13 cellular contexts compared by ENCODE assay signal in the genomic region with DNA sequence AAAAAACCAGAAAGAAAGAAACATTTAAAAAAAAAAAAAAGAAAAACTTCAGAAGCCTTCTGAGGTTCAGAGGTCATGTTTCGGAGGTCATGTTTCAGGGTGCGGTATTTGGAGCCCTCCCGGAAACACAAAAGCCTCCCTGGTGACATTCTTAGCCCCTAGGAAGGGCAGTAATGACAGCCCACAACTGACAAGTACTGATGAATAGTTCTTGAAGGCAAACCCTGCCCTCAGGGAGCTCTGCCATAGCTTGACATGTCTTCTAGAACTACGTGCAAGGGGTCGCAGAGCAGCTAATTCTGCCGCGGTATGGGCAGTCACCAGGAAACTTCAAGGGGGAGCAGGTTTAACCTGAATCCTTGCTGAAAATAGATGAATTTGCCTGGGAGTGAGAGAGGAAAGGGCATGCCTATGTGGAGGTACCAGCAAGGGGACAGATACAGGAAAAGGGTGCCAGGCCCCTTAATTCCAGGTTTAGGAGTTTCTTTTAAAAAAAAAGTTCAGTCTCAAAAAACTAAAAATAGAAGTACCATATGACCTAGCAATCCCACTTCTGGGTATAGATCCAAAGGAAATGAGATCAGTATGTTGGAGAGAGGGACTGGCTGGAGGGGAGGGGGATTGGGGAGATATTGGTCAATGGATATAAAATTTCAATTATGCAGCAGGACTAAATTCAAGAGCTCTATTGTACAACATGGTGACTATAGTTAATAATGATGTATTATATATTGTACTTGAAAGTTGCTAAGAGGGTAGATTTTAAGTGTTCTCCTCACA.
DNase-seq lines count a peak whose midpoint lies in the region; ATAC-seq and TF ChIP-seq lines count a peak whose summit lies in the region.
"Had no signal": no experiment of that assay in that cellular context is flagged by ENCODE, and none has a peak within 500 bp of the region (broad histone marks: within the 10 kb centered on the region; RNA-seq: fewer than 3 reads in every experiment).

No MANE protein-coding gene starts in this region.

- H2AFZ ChIP-seq in KMS-11 (ENCODE audit: low read depth), result no peak overlapping the region

- no peak overlapping the region for H3K4me3 Mint-ChIP-seq in CD8-positive, alpha-beta T cell
- H3K4me3 Mint-ChIP-seq: activated CD8-positive, alpha-beta memory T cell treated with anti-CD3 and anti-CD28 coated beads, Interleukin-2, amount 10 ng/mL, durations not matched to agents 7 days and 5 days; immature natural killer cell had no signal

- no peaks in the 10 kb centered on the region for H3K9me3 Mint-ChIP-seq in CD8-positive, alpha-beta T cell
- H3K9me3 Mint-ChIP-seq: immature natural killer cell had no signal

- peaks cover 88% of the 10 kb centered on the region for H3K4me1 ChIP-seq in DOHH2 (ENCODE audit: control insufficient read depth, low read length)
- peaks cover 92% of the 10 kb centered on the region for H3K4me1 ChIP-seq in KMS-11 (ENCODE audit: low read depth, poor library complexity, severe bottlenecking)
- H3K4me1 ChIP-seq in CD8-positive, alpha-beta T cell (ENCODE audit: insufficient read depth, low read length), result no peaks in the 10 kb centered on the region

- no peaks in the 10 kb centered on the region for H3K4me1 Mint-ChIP-seq in CD8-positive, alpha-beta T cell (ENCODE audit: low read depth)
- H3K4me1 Mint-ChIP-seq: activated CD8-positive, alpha-beta memory T cell treated with anti-CD3 and anti-CD28 coated beads, Interleukin-2, amount 10 ng/mL, durations not matched to agents 7 days and 5 days; immature natural killer cell had no signal

- no peaks in the 10 kb centered on the region for H3K27me3 Mint-ChIP-seq in CD8-positive, alpha-beta T cell (ENCODE audit: low read depth)
- H3K27me3 Mint-ChIP-seq: activated CD8-positive, alpha-beta memory T cell treated with anti-CD3 and anti-CD28 coated beads, Interleukin-2, amount 10 ng/mL, durations not matched to agents 7 days and 5 days had no signal

- H3K4me3 ChIP-seq in DOHH2 (ENCODE audit: low read length), result peak overlapping the region; percentile 15; the same call in 1 of the 2 replicates
- no peak overlapping the region for H3K4me3 ChIP-seq in KMS-11 (IDR thresholded peaks at IDR 0.05; ENCODE audit: insufficient read depth, low read depth, low read length)
- H3K4me3 ChIP-seq in fibroblast of the aortic adventitia (ENCODE audit: low read depth, low read length), result no peak overlapping the region
- no peak overlapping the region for H3K4me3 ChIP-seq in CD8-positive, alpha-beta T cell (ENCODE audit: low read depth, low read length)
- H3K4me3 ChIP-seq: esophagus muscularis mucosa had no signal

- in situ Hi-C loops in GM13977 (cut with MboI; ENCODE audit: low pct_unique_long_range_greater_than_20kb, low sequenced_read_pairs, unreplicated experiment), result no loop called here

- peaks cover 100% of the 10 kb centered on the region for H3K79me2 ChIP-seq in DOHH2 (ENCODE audit: control insufficient read depth, low read length)
- H3K79me2 ChIP-seq in KMS-11 (ENCODE audit: insufficient read depth, low read depth), result peaks cover 98% of the 10 kb centered on the region

- peaks cover 52% of the 10 kb centered on the region for H3K36me3 ChIP-seq in DOHH2 (ENCODE audit: control insufficient read depth, low read length)
- no peaks in the 10 kb centered on the region for H3K36me3 ChIP-seq in KMS-11 (ENCODE audit: insufficient read depth)
- no peaks in the 10 kb centered on the region for H3K36me3 ChIP-seq in CD8-positive, alpha-beta T cell (ENCODE audit: insufficient read depth, low read length)

- TF ChIP-seq CTCF in DOHH2 (IDR thresholded peaks at IDR 0.05; ENCODE audit: low read depth, low read length, poor library complexity, severe bottlenecking) (no peak), KMS-11 (conservative IDR thresholded peaks at IDR 0.05; ENCODE audit: low read depth, low read length) (no peak), fibroblast of the aortic adventitia (IDR thresholded peaks at IDR 0.05; ENCODE audit: insufficient read depth, low read length) (no peak), GM13977 (IDR thresholded peaks at IDR 0.05; ENCODE audit: extremely low read depth, insufficient read depth, missing control alignments) (no peak)
- TF ChIP-seq CTCF in CD8-positive, alpha-beta T cell (IDR thresholded peaks at IDR 0.05), result no peak

- 0 out of 2 replicates have a peak overlapping the region, but pooled peaks have one; percentile 15 for H3K27ac ChIP-seq in DOHH2 (ENCODE audit: low read depth, low read length)
- peak overlapping the region; percentile 52; the same call in 1 of the 2 replicates for H3K27ac ChIP-seq in KMS-11
- no peak overlapping the region for H3K27ac ChIP-seq in CD8-positive, alpha-beta T cell (ENCODE audit: low read depth, low read length)
- H3K27ac ChIP-seq: esophagus muscularis mucosa had no signal

- H3K9me3 ChIP-seq in DOHH2 (ENCODE audit: control insufficient read depth, insufficient read depth, low read length), result no peaks in the 10 kb centered on the region
- H3K9me3 ChIP-seq in CD8-positive, alpha-beta T cell (ENCODE audit: low read length), result no peaks in the 10 kb centered on the region
- H3K9me3 ChIP-seq: esophagus muscularis mucosa had no signal

- POLR2A ChIA-PET in CD8-positive, alpha-beta T cell (lab: Charles Lee), result no interaction called here

- CTCF ChIA-PET in CD8-positive, alpha-beta T cell (lab: Charles Lee), result no interaction called here

- H3K27ac Mint-ChIP-seq in CD8-positive, alpha-beta T cell, result no peak overlapping the region
- H3K27ac Mint-ChIP-seq: activated CD8-positive, alpha-beta memory T cell treated with anti-CD3 and anti-CD28 coated beads, Interleukin-2, amount 10 ng/mL, durations not matched to agents 7 days and 5 days; immature natural killer cell had no signal

- no peaks in the 10 kb centered on the region for H3K9me2 ChIP-seq in DOHH2 (replicated peaks; ENCODE audit: control insufficient read depth, low read length)

- no peaks in the 10 kb centered on the region for H3K27me3 ChIP-seq in DOHH2 (ENCODE audit: control insufficient read depth, low read length)
- H3K27me3 ChIP-seq in KMS-11 (ENCODE audit: insufficient read depth, low read depth), result no peaks in the 10 kb centered on the region
- no peaks in the 10 kb centered on the region for H3K27me3 ChIP-seq in CD8-positive, alpha-beta T cell (ENCODE audit: insufficient read depth, low read length)
- H3K27me3 ChIP-seq: esophagus muscularis mucosa had no signal

- H3K36me3 Mint-ChIP-seq in CD8-positive, alpha-beta T cell, result no peaks in the 10 kb centered on the region
- H3K36me3 Mint-ChIP-seq: activated CD8-positive, alpha-beta memory T cell treated with anti-CD3 and anti-CD28 coated beads, Interleukin-2, amount 10 ng/mL, durations not matched to agents 7 days and 5 days; immature natural killer cell had no signal

- peak; percentile 8 for ATAC-seq in GM21825 (IDR thresholded peaks at IDR 0.05; ENCODE audit: unreplicated experiment)
- no peak for ATAC-seq in CD8-positive, alpha-beta T cell
- ATAC-seq: activated CD8-positive, alpha-beta memory T cell treated with anti-CD3 and anti-CD28 coated beads, Interleukin-2, amount 10 ng/mL, durations not matched to agents 7 days and 5 days had no signal

- peaks cover 5% of the 10 kb centered on the region for H3F3A ChIP-seq in DOHH2 (ENCODE audit: control insufficient read depth, insufficient read depth)

- intact Hi-C loops in posterior vena cava (cut with DNase I), result no loop called here
- intact Hi-C loops in CD8-positive, alpha-beta T cell (cut with DNase I, micrococcal nuclease), result no loop called here

- peaks cover 21% of the 10 kb centered on the region for H4K20me1 ChIP-seq in DOHH2 (ENCODE audit: control insufficient read depth, insufficient read depth, low read depth, low read length)
- H4K20me1 ChIP-seq in KMS-11 (ENCODE audit: insufficient read depth), result peaks cover 10% of the 10 kb centered on the region; the same call in 1 of the 2 replicates

- H3K9ac ChIP-seq in KMS-11, result no peak overlapping the region

- H3K4me2 ChIP-seq in DOHH2 (ENCODE audit: low read length) (peak overlapping the region; percentile 47), KMS-11 (peak overlapping the region; percentile 61)

- peak; percentile 39 for DNase-seq in fibroblast of the aortic adventitia (ENCODE audit: low read depth)
- no peak for DNase-seq in posterior vena cava (ENCODE audit: low spot score)
- no peak for DNase-seq in CD8-positive, alpha-beta T cell
- no peak for DNase-seq in SHP77 (lab: John Stamatoyannopoulos, UW)
- DNase-seq in GM13977 (ENCODE audit: low spot score), result no peak
- DNase-seq: activated CD8-positive, alpha-beta memory T cell treated with anti-CD3 and anti-CD28 coated beads, Interleukin-2, amount 10 ng/mL, durations not matched to agents 7 days and 5 days; immature natural killer cell; NCI-H1092 treated with DMSO at 0.1 percent for 48 hours; NCI-H446 treated with DMSO at 0.1 percent for 48 hours had no signal
